ENCODE assay signal across 8 cellular contexts in the genomic region with DNA sequence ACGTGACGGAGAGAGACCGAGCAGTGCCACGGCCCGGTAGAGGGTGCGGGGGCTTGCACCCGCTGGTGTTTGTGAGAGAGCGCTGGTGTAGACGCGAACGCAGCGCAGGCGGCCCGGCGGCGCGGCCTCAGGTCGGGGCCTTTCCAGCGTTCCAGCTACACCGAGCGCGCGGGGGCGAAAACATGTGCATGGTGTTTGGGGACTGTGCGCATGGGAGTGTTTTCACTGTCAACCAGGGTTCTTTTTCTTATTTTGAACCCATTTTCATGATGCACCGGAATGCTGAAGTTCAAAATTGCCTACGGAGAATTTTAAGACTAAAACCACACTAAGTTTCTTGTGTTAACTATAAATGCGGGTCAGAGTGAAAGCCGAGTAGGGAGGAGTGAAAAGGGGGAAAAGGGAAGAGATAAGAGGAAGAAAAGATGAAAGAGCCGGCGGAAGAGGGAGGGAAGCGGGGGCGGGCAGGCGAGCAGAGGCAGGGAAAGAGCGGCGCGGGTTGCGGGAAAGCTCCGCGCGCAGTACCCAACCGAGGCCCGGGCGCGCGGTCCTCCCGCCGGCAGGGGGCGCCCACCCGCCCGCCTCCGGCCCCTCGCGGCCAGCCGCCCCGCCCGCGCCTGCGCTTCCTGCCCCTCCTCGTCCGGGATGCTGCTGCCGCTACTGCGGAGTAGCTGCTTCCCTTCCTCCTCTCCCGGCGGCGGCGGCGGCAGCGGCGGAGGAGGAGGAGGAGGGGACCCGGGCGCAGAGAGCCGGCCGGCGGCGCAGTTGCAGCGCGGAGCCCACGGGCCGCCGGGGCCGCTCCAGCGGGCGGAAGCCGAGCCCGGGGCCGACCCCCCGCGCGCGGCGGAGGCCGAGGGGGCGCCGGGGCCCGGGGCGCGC. TPM values are rescaled to one million over a fixed set of nuclear protein-coding genes. Genes with fewer than 3 reads are reported as not detected.
DNase-seq lines count a peak whose midpoint lies in the region; ATAC-seq and TF ChIP-seq lines count a peak whose summit lies in the region.

A gene with protein sequence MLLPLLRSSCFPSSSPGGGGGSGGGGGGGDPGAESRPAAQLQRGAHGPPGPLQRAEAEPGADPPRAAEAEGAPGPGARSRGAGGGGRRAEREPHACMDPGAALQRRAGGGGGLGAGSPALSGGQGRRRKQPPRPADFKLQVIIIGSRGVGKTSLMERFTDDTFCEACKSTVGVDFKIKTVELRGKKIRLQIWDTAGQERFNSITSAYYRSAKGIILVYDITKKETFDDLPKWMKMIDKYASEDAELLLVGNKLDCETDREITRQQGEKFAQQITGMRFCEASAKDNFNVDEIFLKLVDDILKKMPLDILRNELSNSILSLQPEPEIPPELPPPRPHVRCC (plus strand): TSS at position 643 of the 879 bp plus-strand sequence. CDS start 3 bp downstream, at position 646.

- H3K27ac ChIP-seq in HCT116 (ENCODE audit: low read depth, low read length), result peak within 1 kb of the TSS; percentile 58; the same call in 1 of the 2 replicates
- H3K27ac ChIP-seq in ovary, result peak within 1 kb of the TSS; percentile 23 to 78
- peak within 1 kb of the TSS; percentile 84 for H3K27ac ChIP-seq in thymus (ENCODE audit: low read depth)

- CTCF ChIA-PET in HCT116 (lab: Charles Lee), result interaction anchor here (0.6 to 1.2 kb wide), 5 partner anchors 9 to 464 kb away, joined by 3 to 5 read pairs (median 3); no protein-coding TSS in a partner anchor

- peak within 1 kb of the TSS; percentile 82 to 83 for H3K4me3 ChIP-seq in HCT116 (replicated peaks in 1 of 2; ENCODE audit: low read depth in 1 of 2, low read length in 2 of 2)
- peak within 1 kb of the TSS; percentile 91 for H3K4me3 ChIP-seq in ovary
- H3K4me3 ChIP-seq in thymus (ENCODE audit: low read length), result peak within 1 kb of the TSS; percentile 90

- TF ChIP-seq POLR2A in HCT116 (IDR thresholded peaks at IDR 0.05; ENCODE audit: borderline replicate concordance, extremely low read depth, insufficient read depth, insufficient read length), result peak; percentile 39
- TF ChIP-seq POLR2A in ovary (IDR thresholded peaks at IDR 0.05), result peak; percentile 38

- peak; percentile 95 for ATAC-seq in HCT116
- ATAC-seq in activated naive CD4-positive, alpha-beta T cell treated with anti-CD3 and anti-CD28 coated beads, Interleukin-2, amount 50 U/mL, for 72 hours, result peak; percentile 85 to 94

- H3K79me2 ChIP-seq in HCT116 (ENCODE audit: insufficient read depth, low read length), result peaks cover 44% of the 10 kb centered on the region

- H3K4me1 ChIP-seq in HCT116 (ENCODE audit: control insufficient read depth in 1 of 2, insufficient read depth in 2 of 2, low read length in 2 of 2) (peaks cover 4 to 16% of the 10 kb centered on the region in 2 experiments; a peak in 3 of 4 replicates), ovary (ENCODE audit: insufficient read depth) (peaks cover 17% of the 10 kb centered on the region), thymus (ENCODE audit: control insufficient read depth, insufficient read depth, low read length) (peaks cover 4% of the 10 kb centered on the region)

- RAD21 ChIA-PET in HCT116 (lab: Charles Lee; ENCODE audit: low non-redundant PET in 1 of 2, low total read pairs in 2 of 2, uncharacterized antibody in 2 of 2, unreplicated experiment in 2 of 2), result no interaction called here

- intact Hi-C loops in HCT116 (cut with micrococcal nuclease), result no loop called here
- intact Hi-C loops in ovary (cut with DNase I), result no loop called here

- peak within 1 kb of the TSS; percentile 95 for H3K4me2 ChIP-seq in HCT116 (ENCODE audit: low read length)

- H3K9me3 ChIP-seq in HCT116 (ENCODE audit: control insufficient read depth in 1 of 2, insufficient read depth in 1 of 2, low read depth in 1 of 2, low read length in 2 of 2) (no peaks in the 10 kb centered on the region), ovary (no peaks in the 10 kb centered on the region), thymus (ENCODE audit: control insufficient read depth) (no peaks in the 10 kb centered on the region)

- no peaks in the 10 kb centered on the region for H4K20me1 ChIP-seq in HCT116 (ENCODE audit: insufficient read depth)

- peaks cover 17% of the 10 kb centered on the region for H3K4me1 Mint-ChIP-seq in glutamatergic neuron (ENCODE audit: low read depth, unreplicated experiment)

- TF ChIP-seq RAD21 in HCT116 (IDR thresholded peaks at IDR 0.05; ENCODE audit: low read depth), result no peak

- peak within 1 kb of the TSS; percentile 89 for H3K4me3 Mint-ChIP-seq in glutamatergic neuron (ENCODE audit: unreplicated experiment)

- no peak for TF ChIP-seq EP300 in ovary (IDR thresholded peaks at IDR 0.05)

- peak within 1 kb of the TSS; percentile 89 to 92 for H3K27ac Mint-ChIP-seq in activated naive CD4-positive, alpha-beta T cell treated with anti-CD3 and anti-CD28 coated beads, Interleukin-2, amount 50 U/mL, for 72 hours
- H3K27ac Mint-ChIP-seq in glutamatergic neuron (ENCODE audit: unreplicated experiment), result peak within 1 kb of the TSS; percentile 74

- peaks cover 8% of the 10 kb centered on the region for H3K27me3 Mint-ChIP-seq in glutamatergic neuron (ENCODE audit: unreplicated experiment)

- H3K36me3 Mint-ChIP-seq in activated naive CD4-positive, alpha-beta T cell treated with anti-CD3 and anti-CD28 coated beads, Interleukin-2, amount 50 U/mL, for 72 hours, result peaks cover 9 to 17% of the 10 kb centered on the region in 2 donors
- H3K36me3 Mint-ChIP-seq in glutamatergic neuron (ENCODE audit: unreplicated experiment), result no peaks in the 10 kb centered on the region

- no peaks in the 10 kb centered on the region for H3K9me3 Mint-ChIP-seq in activated naive CD4-positive, alpha-beta T cell treated with anti-CD3 and anti-CD28 coated beads, Interleukin-2, amount 50 U/mL, for 72 hours
- H3K9me3 Mint-ChIP-seq in glutamatergic neuron (ENCODE audit: unreplicated experiment), result peaks cover 6% of the 10 kb centered on the region

- TF ChIP-seq CTCF in HCT116 (IDR thresholded peaks at IDR 0.05 in 2 of 3, conservative IDR thresholded peaks at IDR 0.05 in 1 of 3; ENCODE audit: borderline replicate concordance in 1 of 3, insufficient read depth in 1 of 3, low read depth in 2 of 3, low read length in 2 of 3), result peak in 2 of 3 experiments; percentile 25 to 41; a peak in 3 of 6 replicates
- peak; percentile 68 for TF ChIP-seq CTCF in glutamatergic neuron (IDR thresholded peaks at IDR 0.05; ENCODE audit: partially characterized antibody, unreplicated experiment)
- peak; percentile 27 to 86 (median 80) for TF ChIP-seq CTCF in ovary (IDR thresholded peaks at IDR 0.05)

- H3K9me2 ChIP-seq in HCT116 (ENCODE audit: insufficient read depth), result no peaks in the 10 kb centered on the region

- peak; percentile 79 for DNase-seq in GDM1 (lab: John Stamatoyannopoulos, UW)
- DNase-seq in HCT116 (ENCODE audit: low read depth, low spot score), result peak; percentile 51
- peak; percentile 74 for DNase-seq in NAMALWA (ENCODE audit: low spot score)
- peak; percentile 61 for DNase-seq in SKM-1 (lab: John Stamatoyannopoulos, UW; ENCODE audit: unreplicated experiment)
- peak; percentile 85 to 86 for DNase-seq in activated naive CD4-positive, alpha-beta T cell treated with anti-CD3 and anti-CD28 coated beads, Interleukin-2, amount 50 U/mL, for 72 hours (ENCODE audit: low spot score in 2 of 2)
- DNase-seq in glutamatergic neuron, result peak; percentile 93
- DNase-seq in ovary, result peak; percentile 85 to 93 (median 90)

- no peaks in the 10 kb centered on the region for H3K27me3 ChIP-seq in HCT116 (ENCODE audit: insufficient read depth, low read length)
- no peaks in the 10 kb centered on the region for H3K27me3 ChIP-seq in ovary
- H3K27me3 ChIP-seq in thymus (ENCODE audit: control insufficient read depth, insufficient read depth), result no peaks in the 10 kb centered on the region

- H3K9ac ChIP-seq in HCT116 (ENCODE audit: low read length), result peak within 1 kb of the TSS; percentile 86

- no TSS peak for BruUV-seq in HCT116 (replicated peaks; lab: Mats Ljungman, UMichigan)

- no peaks in the 10 kb centered on the region for H3K36me3 ChIP-seq in HCT116 (ENCODE audit: control insufficient read depth in 1 of 2, insufficient read depth in 2 of 2, low read length in 2 of 2)
- no peaks in the 10 kb centered on the region for H3K36me3 ChIP-seq in ovary
- no peaks in the 10 kb centered on the region for H3K36me3 ChIP-seq in thymus (ENCODE audit: control insufficient read depth, insufficient read depth)

- WGBS in ovary, 3 donors, result 0 to 1% (median 1%) methylated on average over 59 to 95 of the region's 98 CpGs
- 5% methylated on average over 98 of the region's 98 CpGs for WGBS in thymus

- POLR2A ChIA-PET in HCT116 (lab: Charles Lee), result interaction anchor here (0.8 to 1.1 kb wide), 2 partner anchors 9 to 19 kb away, joined by 3 to 5 read pairs; no protein-coding TSS in a partner anchor

- peak within 1 kb of the TSS; percentile 99 for H2AFZ ChIP-seq in HCT116 (ENCODE audit: low read depth, low read length, poor library complexity, severe bottlenecking)

TF ChIP-seq in HCT116, 20 proteins besides CTCF, POLR2A, EP300 and RAD21 (continues in another document):
- no peak for TF ChIP-seq EZH2 (IDR thresholded peaks at IDR 0.05)
- TF ChIP-seq POLR2AphosphoS5 (IDR thresholded peaks at IDR 0.05; ENCODE audit: low read depth, low read length), result peak; percentile 76
- no peak for TF ChIP-seq CEBPB (IDR thresholded peaks at IDR 0.05; ENCODE audit: low read depth)
- no peak for TF ChIP-seq SRF (IDR thresholded peaks at IDR 0.05; ENCODE audit: low read depth)
- TF ChIP-seq SP1 (IDR thresholded peaks at IDR 0.05; ENCODE audit: low read depth), result no peak
- 0 out of 2 replicates have a peak, but pooled peaks have one; percentile 29 for TF ChIP-seq CBX3 (IDR thresholded peaks at IDR 0.05; ENCODE audit: low read depth)
- TF ChIP-seq JUND (IDR thresholded peaks at IDR 0.05), result no peak
- TF ChIP-seq, protein P1, sequence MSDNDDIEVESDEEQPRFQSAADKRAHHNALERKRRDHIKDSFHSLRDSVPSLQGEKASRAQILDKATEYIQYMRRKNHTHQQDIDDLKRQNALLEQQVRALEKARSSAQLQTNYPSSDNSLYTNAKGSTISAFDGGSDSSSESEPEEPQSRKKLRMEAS (IDR thresholded peaks at IDR 0.05), result peak; percentile 35
- TF ChIP-seq ELF1 (IDR thresholded peaks at IDR 0.05; ENCODE audit: borderline replicate concordance, low read depth), result no peak
- 0 out of 2 replicates have a peak, but pooled peaks have one; percentile 38 for TF ChIP-seq SIN3A (IDR thresholded peaks at IDR 0.05; ENCODE audit: low read depth)
- no peak for TF ChIP-seq EZH2phosphoT487 (IDR thresholded peaks at IDR 0.05; ENCODE audit: borderline replicate concordance)
- no peak for TF ChIP-seq ZFX (IDR thresholded peaks at IDR 0.05)
- TF ChIP-seq FOSL1 (IDR thresholded peaks at IDR 0.05; ENCODE audit: low read depth), result no peak

RNA-seq across cellular contexts. Expression of the gene that starts here (rescaled TPM):
- total RNA-seq in HCT116 (2021; ENCODE audit: unreplicated experiment) (32.7 TPM), glutamatergic neuron (ENCODE audit: unreplicated experiment) (28.8 TPM), ovary (10 to 100 TPM; 34.2 to 49.7 (median 43.5) TPM)
- 12.0 and 17.7 TPM in 2 replicates for polyA plus RNA-seq in HCT116 (2012)
- total RNA-seq in activated naive CD4-positive, alpha-beta T cell treated with anti-CD3 and anti-CD28 coated beads, Interleukin-2, amount 50 U/mL, for 72 hours, result 10 to 100 TPM; 10.9 to 18.6 TPM
- polyA plus RNA-seq in ovary (10 to 100 TPM; 30.3 to 69.0 TPM), thymus (60.0 TPM)

Comparison
In these comparisons a context has a peak if more than half of its experiments do, and no peak if none do; other contexts are left out.
1. Peak in every context shown above with its lines: DNase-seq, ATAC-seq, H3K4me3 ChIP-seq and H3K27ac ChIP-seq.